Comparison of ENCODE assay signal across 31 cellular contexts in the genomic region with DNA sequence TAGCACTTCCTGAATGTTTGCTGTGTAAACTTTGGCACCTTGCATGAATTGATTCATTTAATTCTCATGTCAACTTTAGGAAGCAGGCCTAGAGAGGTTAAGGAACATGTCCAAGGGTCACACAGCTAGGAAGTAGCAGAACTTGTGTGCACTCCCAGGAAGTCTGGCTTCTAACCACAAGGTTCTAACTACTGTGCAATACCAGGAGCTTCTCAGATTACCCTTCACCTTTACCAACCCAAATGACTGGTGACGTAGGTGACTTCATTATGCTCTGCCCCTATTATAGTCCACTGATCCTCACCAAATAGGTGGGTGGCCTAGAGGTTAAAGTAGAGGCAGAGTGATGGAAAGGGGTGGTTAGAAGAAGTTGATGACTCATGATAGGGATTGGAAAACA. TPM values are rescaled to one million over a fixed set of nuclear protein-coding genes. Genes with fewer than 3 reads are reported as not detected.
"Had no signal": no experiment of that assay in that cellular context is flagged by ENCODE, and none has a peak within 500 bp of the region (broad histone marks: within the 10 kb centered on the region; RNA-seq: fewer than 3 reads in every experiment).

No MANE protein-coding gene starts in this region.

- H3K27me3 ChIP-seq: ascending aorta, SJCRH30 had no signal

- H3K4me3 ChIP-seq: ascending aorta, SJCRH30, SK-N-MC had no signal

- H3K4me1 ChIP-seq: ascending aorta had no signal

- H3K27ac ChIP-seq: ascending aorta, KMS-11, SJCRH30, SK-N-MC, WERI-Rb-1 had no signal

- H3K9me3 ChIP-seq: ascending aorta, SJCRH30 had no signal

- H3K36me3 ChIP-seq: ascending aorta, SJCRH30, WERI-Rb-1 had no signal

- ATAC-seq: activated CD8-positive, alpha-beta memory T cell treated with anti-CD3 and anti-CD28 coated beads, Interleukin-2, amount 10 ng/mL, durations not matched to agents 7 days and 5 days; Panc1; T-cell had no signal

- DNase-seq: activated CD4-positive, alpha-beta memory T cell treated with anti-CD3 and anti-CD28 coated beads, Interleukin-2, amount 10 ng/mL, durations not matched to agents 7 days and 5 days; activated CD4-positive, alpha-beta T cell treated with anti-CD3 and anti-CD28 coated beads for 1 hour; activated CD4-positive, alpha-beta T cell treated with anti-CD3 and anti-CD28 coated beads for 48 hours; activated CD4-positive, CD25-positive, alpha-beta regulatory T cell; activated CD8-positive, alpha-beta memory T cell treated with anti-CD3 and anti-CD28 coated beads for 24 hours; activated CD8-positive, alpha-beta memory T cell treated with anti-CD3 and anti-CD28 coated beads, Interleukin-2, amount 10 ng/mL, durations not matched to agents 7 days and 5 days; activated CD8-positive, alpha-beta memory T cell treated with anti-CD3 and anti-CD28 coated beads, Interleukin-2, amount 50 U/mL, for 48 hours; activated effector memory CD4-positive, alpha-beta T cell treated with Interleukin-2 at 50 U/mL for 16 hours; activated naive CD4-positive, alpha-beta T cell; activated naive CD4-positive, alpha-beta T cell treated with anti-CD3 and anti-CD28 coated beads, Interleukin-2, amount 50 U/mL, for 16 hours; activated naive CD8-positive, alpha-beta T cell treated with anti-CD3 and anti-CD28 coated beads for 36 hours; activated T-cell treated with anti-CD3 and anti-CD28 coated beads, Interleukin-2, amount 50 U/mL, for 48 hours; amygdala; NCI-H1105; NCI-H1417 treated with DMSO at 0.1 percent for 48 hours; NCI-H187 treated with DMSO at 0.1 percent for 48 hours; NCI-H2081; NCI-H226; NCI-H446 treated with DMSO at 0.1 percent for 48 hours; NCI-H524; NCI-H69; SHP77; SJCRH30; T-cell; T-helper 2 cell; T-helper 9 cell; WERI-Rb-1 had no signal

RNA-seq across cellular contexts. Expression of gene AR, which starts 14.4 kb away (rescaled TPM):
- total RNA-seq: activated naive CD8-positive, alpha-beta T cell treated with anti-CD3 and anti-CD28 coated beads for 36 hours had no signal
